Comparison of ENCODE assay signal across 9 cellular contexts in genomic region chr13:112894673-112895481, GRCh38.
DNase-seq lines count a peak whose midpoint lies in the region; ATAC-seq and TF ChIP-seq lines count a peak whose summit lies in the region.
"Had no signal": no experiment of that assay in that cellular context is flagged by ENCODE, and none has a peak within 500 bp of the region (broad histone marks: within the 10 kb centered on the region; RNA-seq: fewer than 3 reads in every experiment).

No MANE protein-coding gene starts in this region.

- no peak for TF ChIP-seq CTCF in BJ (IDR thresholded peaks at IDR 0.05; ENCODE audit: insufficient read depth, low read depth, low read length)
- no peak for TF ChIP-seq CTCF in HL-60 (IDR thresholded peaks at IDR 0.05; ENCODE audit: insufficient read depth, low read length)

- CTCF ChIA-PET in BJ (lab: Yijun Ruan, JAX): no interaction called here
- CTCF ChIA-PET in naive thymus-derived CD4-positive, alpha-beta T cell (lab: Charles Lee): interaction anchor here (0.6 kb wide), 1 partner anchor 1443 kb away, joined by 4 read pairs; no protein-coding TSS in a partner anchor

- no peaks in the 10 kb centered on the region for H3K36me3 ChIP-seq in BJ (ENCODE audit: control insufficient read depth, insufficient read depth, low read length)
- no peaks in the 10 kb centered on the region for H3K36me3 ChIP-seq in ectodermal cell (ENCODE audit: control insufficient read depth, insufficient read depth, low read length)
- H3K36me3 ChIP-seq in naive thymus-derived CD4-positive, alpha-beta T cell (ENCODE audit: control insufficient read depth in 2 of 3, insufficient read depth in 3 of 3, low read length in 3 of 3): no peaks in the 10 kb centered on the region

- no peaks in the 10 kb centered on the region for H3K9me3 ChIP-seq in ectodermal cell (ENCODE audit: control insufficient read depth, low read length)
- no peaks in the 10 kb centered on the region for H3K9me3 ChIP-seq in naive thymus-derived CD4-positive, alpha-beta T cell (ENCODE audit: control insufficient read depth in 2 of 3, low read length in 3 of 3)

- H3K4me3 Mint-ChIP-seq in naive thymus-derived CD4-positive, alpha-beta T cell: peak overlapping the region in 8 of 10 donors; percentile 29 to 76 (median 44)

- POLR2A ChIA-PET in BJ (lab: Charles Lee): no interaction called here
- POLR2A ChIA-PET in naive thymus-derived CD4-positive, alpha-beta T cell (lab: Charles Lee): no interaction called here

- H3K4me3 ChIP-seq in BJ (ENCODE audit: low read depth, low read length) (peak overlapping the region; percentile 9; the same call in 1 of the 2 replicates), HL-60 (replicated peaks; ENCODE audit: insufficient read depth, low read length) (peak overlapping the region; percentile 18; the same call in 1 of the 2 replicates), ectodermal cell (ENCODE audit: insufficient read depth, low read depth, low read length) (peak overlapping the region; percentile 87)
- H3K4me3 ChIP-seq in naive thymus-derived CD4-positive, alpha-beta T cell (ENCODE audit: low read length): peak overlapping the region; percentile 24

- peaks cover 25% of the 10 kb centered on the region for H3K27me3 ChIP-seq in BJ (ENCODE audit: control insufficient read depth, insufficient read depth, low read length)
- H3K27me3 ChIP-seq in HL-60 (ENCODE audit: insufficient read depth, poor library complexity, severe bottlenecking): peaks cover 38% of the 10 kb centered on the region
- H3K27me3 ChIP-seq in ectodermal cell (ENCODE audit: control insufficient read depth, insufficient read depth, low read length, poor library complexity, severe bottlenecking): peaks cover 1% of the 10 kb centered on the region
- H3K27me3 ChIP-seq in naive thymus-derived CD4-positive, alpha-beta T cell (ENCODE audit: control insufficient read depth in 2 of 2, insufficient read depth in 2 of 2, low read length in 2 of 2): peaks cover 0 to 6% of the 10 kb centered on the region in 2 donors

- WGBS in ectodermal cell, 2 experiments: 3% methylated on average over 36 of the region's 36 CpGs

- H3K9me3 Mint-ChIP-seq in naive thymus-derived CD4-positive, alpha-beta T cell: no peaks in the 10 kb centered on the region

- DNase-seq in BJ (ENCODE audit: low read depth) (no peak), HL-60 (ENCODE audit: low read depth in 1 of 2, low spot score in 1 of 2) (no peak), Kasumi-1 (lab: John Stamatoyannopoulos, UW) (no peak), SW480 (ENCODE audit: low spot score) (no peak), NOMO-1 treated with DMSO at 0.1 percent for 48 hours (lab: John Stamatoyannopoulos, UW; ENCODE audit: unreplicated experiment) (no peak)
- DNase-seq in naive thymus-derived CD4-positive, alpha-beta T cell: no peak
- no peak for DNase-seq in stimulated activated CD4-positive, alpha-beta T cell treated with anti-CD3 and anti-CD28 coated beads, Interleukin-15, amount 100 ng/mL, for 24 hours
- DNase-seq: foreskin keratinocyte had no signal

- H3K27me3 Mint-ChIP-seq in naive thymus-derived CD4-positive, alpha-beta T cell: peaks cover 0 to 32% (median 0%) of the 10 kb centered on the region in 5 donors

- no peak for ATAC-seq in naive thymus-derived CD4-positive, alpha-beta T cell

- intact Hi-C loops in naive thymus-derived CD4-positive, alpha-beta T cell (cut with micrococcal nuclease): no loop called here

- H3K27ac ChIP-seq in HL-60 (replicated peaks) (no peak overlapping the region), ectodermal cell (ENCODE audit: insufficient read depth, low read depth, low read length, poor library complexity, severe bottlenecking) (peak overlapping the region; percentile 36)
- H3K27ac ChIP-seq in naive thymus-derived CD4-positive, alpha-beta T cell (ENCODE audit: low read depth, low read length): no peak overlapping the region
- H3K27ac ChIP-seq: foreskin keratinocyte had no signal

- H3K4me1 Mint-ChIP-seq in naive thymus-derived CD4-positive, alpha-beta T cell: peaks cover 5 to 14% (median 7%) of the 10 kb centered on the region in 7 donors

- H3K27ac Mint-ChIP-seq in naive thymus-derived CD4-positive, alpha-beta T cell: no peak overlapping the region

- H3K36me3 Mint-ChIP-seq in naive thymus-derived CD4-positive, alpha-beta T cell: no peaks in the 10 kb centered on the region

- H3K4me1 ChIP-seq in ectodermal cell (ENCODE audit: control insufficient read depth, insufficient read depth, low read length): peaks cover 48% of the 10 kb centered on the region
- peaks cover 0 to 14% of the 10 kb centered on the region in 2 donors for H3K4me1 ChIP-seq in naive thymus-derived CD4-positive, alpha-beta T cell (ENCODE audit: control insufficient read depth in 2 of 2, insufficient read depth in 2 of 2, low read length in 2 of 2)
- H3K4me1 ChIP-seq: foreskin keratinocyte had no signal

Comparison
In these comparisons a context has a peak if more than half of its experiments do, and no peak if none do; other contexts are left out.
1. H3K4me3 ChIP-seq: peak in every context shown above with its lines; median percentile 87 in ectodermal cell; 24 in naive thymus-derived CD4-positive, alpha-beta T cell; 18 in HL-60; 9 in BJ.